In genomic region chr1:180482425-180483275, GRCh38 we compare ENCODE assay signal across 8 cellular contexts. TPM values are rescaled to one million over a fixed set of nuclear protein-coding genes. Genes with fewer than 3 reads are reported as not detected.
DNase-seq lines count a peak whose midpoint lies in the region; ATAC-seq, FAIRE-seq and TF ChIP-seq lines count a peak whose summit lies in the region.

No MANE protein-coding gene starts in this region.

- ATAC-seq in GM18868 (IDR thresholded peaks at IDR 0.05; ENCODE audit: unreplicated experiment) (peak; percentile 48), GM19463 (IDR thresholded peaks at IDR 0.05; ENCODE audit: unreplicated experiment) (no peak), GM18909 (IDR thresholded peaks at IDR 0.05; ENCODE audit: poor library complexity, unreplicated experiment) (no peak)

- intact Hi-C loops in CD14-positive monocyte (cut with micrococcal nuclease), result loop anchor here (2.0 to 10.0 kb wide), 2 partner anchors 68 to 230 kb away; no protein-coding TSS in a partner anchor
- intact Hi-C loops in tibial artery (cut with DNase I; ENCODE audit: low total_unique reads), result loop anchor here (5.0 to 10.0 kb wide), 2 partner anchors 230 to 298 kb away; no protein-coding TSS in a partner anchor

- no peak overlapping the region for H3K27ac Mint-ChIP-seq in CD14-positive monocyte
- no peak overlapping the region for H3K27ac Mint-ChIP-seq in astrocyte (ENCODE audit: unreplicated experiment)

- H3K27ac ChIP-seq in astrocyte (ENCODE audit: low read depth, low read length) (no peak overlapping the region), tibial artery (no peak overlapping the region)

- peaks cover 0 to 1% (median 0%) of the 10 kb centered on the region in 7 donors for H3K9me3 Mint-ChIP-seq in CD14-positive monocyte
- H3K9me3 Mint-ChIP-seq in astrocyte (ENCODE audit: unreplicated experiment), result no peaks in the 10 kb centered on the region

- peak; percentile 87 for TF ChIP-seq CTCF in CD14-positive monocyte (IDR thresholded peaks at IDR 0.05)
- peak; percentile 83 for TF ChIP-seq CTCF in astrocyte (IDR thresholded peaks at IDR 0.05; ENCODE audit: insufficient read depth, low read depth, low read length)
- TF ChIP-seq CTCF in tibial artery (IDR thresholded peaks at IDR 0.05), result peak; percentile 60 to 65

- H3K9me3 ChIP-seq in astrocyte (ENCODE audit: insufficient read depth, low read depth, low read length), result no peaks in the 10 kb centered on the region
- no peaks in the 10 kb centered on the region for H3K9me3 ChIP-seq in tibial artery

- H3K4me2 ChIP-seq in astrocyte (ENCODE audit: low read length), result peak overlapping the region; percentile 26

- peaks cover 2% of the 10 kb centered on the region for H3K79me2 ChIP-seq in astrocyte (ENCODE audit: insufficient read depth, low read length)

- H3K4me3 ChIP-seq in astrocyte (ENCODE audit: insufficient read depth, low read depth, low read length) (no peak overlapping the region), tibial artery (no peak overlapping the region)

- H3K9ac ChIP-seq in astrocyte (ENCODE audit: low read length), result peak overlapping the region; percentile 18

- H3K4me1 Mint-ChIP-seq in CD14-positive monocyte (peaks cover 11% of the 10 kb centered on the region), astrocyte (ENCODE audit: low read depth, unreplicated experiment) (peaks cover 3% of the 10 kb centered on the region)

- FAIRE-seq in astrocyte (lab: Jason Lieb, UNC), result no peak

- H3K36me3 Mint-ChIP-seq in CD14-positive monocyte, result peaks cover 28 to 49% of the 10 kb centered on the region in 2 donors
- H3K36me3 Mint-ChIP-seq in astrocyte (ENCODE audit: low read depth, unreplicated experiment), result peaks cover 10% of the 10 kb centered on the region

- H3K36me3 ChIP-seq in astrocyte (ENCODE audit: insufficient read depth, low read length) (peaks cover 5% of the 10 kb centered on the region), tibial artery (peaks cover 5 to 25% (median 17%) of the 10 kb centered on the region in 3 donors)

- H4K20me1 ChIP-seq in astrocyte (ENCODE audit: insufficient read depth, low read length), result peaks cover 17% of the 10 kb centered on the region

- H3K27me3 ChIP-seq in astrocyte (ENCODE audit: insufficient read depth, low read length) (no peaks in the 10 kb centered on the region), tibial artery (no peaks in the 10 kb centered on the region)

- H3K4me1 ChIP-seq in astrocyte (ENCODE audit: insufficient read depth, low read length) (no peaks in the 10 kb centered on the region), tibial artery (peaks cover 0 to 5% (median 2%) of the 10 kb centered on the region in 4 donors)

- peak overlapping the region in 1 of 2 donors; percentile 65 for H3K4me3 Mint-ChIP-seq in CD14-positive monocyte
- no peak overlapping the region for H3K4me3 Mint-ChIP-seq in astrocyte (ENCODE audit: unreplicated experiment)

- no peak overlapping the region for H2AFZ ChIP-seq in astrocyte (ENCODE audit: low read depth, low read length)

- H3K27me3 Mint-ChIP-seq in CD14-positive monocyte (ENCODE audit: low read depth in 3 of 3), result peaks cover 0 to 2% (median 0%) of the 10 kb centered on the region in 3 donors
- no peaks in the 10 kb centered on the region for H3K27me3 Mint-ChIP-seq in astrocyte (ENCODE audit: low read depth, unreplicated experiment)

- DNase-seq in CD14-positive monocyte (ENCODE audit: low spot score) (no peak), NCI-H226 (peak; percentile 35), astrocyte (ENCODE audit: low read depth) (peak; percentile 20), inferior parietal cortex (ENCODE audit: extremely low spot score) (peak; percentile 88), tibial artery (no peak)

RNA-seq across cellular contexts. Expression of gene ACBD6, which starts 19.7 kb away (rescaled TPM):
- polyA plus RNA-seq in CD14-positive monocyte, result 10 to 100 TPM; 19.3 to 19.7 TPM
- total RNA-seq in astrocyte, result 36.8 and 43.4 TPM in 2 replicates

Comparison
In these comparisons a context has a peak if more than half of its experiments do, and no peak if none do; other contexts are left out.
1. DNase-seq: peak in NCI-H226 (single experiment), astrocyte (single experiment) and inferior parietal cortex (single experiment); none in CD14-positive monocyte (single experiment) and tibial artery (0 of 2).
2. Peak in every context shown above with its lines, with median percentiles within 50 percentile points of each other: CTCF ChIP-seq.